9 cellular contexts compared by ENCODE assay signal in the genomic region with DNA sequence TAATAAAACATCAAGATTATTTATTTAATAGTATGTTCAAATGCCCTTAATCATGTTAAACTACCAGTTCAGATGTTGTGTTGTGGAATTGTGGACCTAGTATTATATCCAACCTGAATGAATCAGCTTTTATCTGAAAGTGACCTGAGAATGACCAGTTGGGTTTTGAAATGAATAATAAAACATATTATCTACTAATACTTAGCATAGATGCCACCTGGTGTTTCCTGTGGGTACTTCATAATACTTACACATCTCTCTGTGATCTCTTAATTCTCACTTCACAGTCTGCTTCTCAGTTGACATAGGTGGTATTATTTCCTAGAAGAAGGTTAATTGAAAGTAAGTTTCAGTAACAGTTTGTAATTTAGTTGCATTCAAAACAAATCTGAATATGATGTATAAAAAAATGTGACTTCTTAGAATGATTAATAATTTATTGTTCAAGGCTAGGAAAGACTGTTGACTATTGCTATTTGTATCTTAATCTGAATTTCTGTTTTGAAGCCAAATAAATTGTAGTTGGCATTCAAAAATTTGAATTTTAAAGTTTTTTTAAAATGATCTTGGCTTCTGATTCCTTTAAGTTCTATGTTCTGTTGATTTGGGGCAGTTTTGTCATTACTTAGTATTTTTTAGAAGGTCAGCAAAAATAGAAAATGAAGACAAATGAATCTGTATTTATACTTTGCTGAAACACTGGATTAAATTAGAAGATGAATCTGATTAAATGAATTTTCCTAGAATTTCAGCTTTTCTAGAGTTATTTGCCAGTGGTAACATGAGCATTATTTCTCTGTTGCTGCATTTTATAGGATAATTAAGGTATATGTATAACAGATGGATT. TPM values are rescaled to one million over a fixed set of nuclear protein-coding genes. Genes with fewer than 3 reads are reported as not detected.
A peak's percentile ranks its signal among the peaks of the same experiment; 100 is the strongest.
DNase-seq lines count a peak whose midpoint lies in the region; ATAC-seq and TF ChIP-seq lines count a peak whose summit lies in the region.
"Had no signal": no experiment of that assay in that cellular context is flagged by ENCODE, and none has a peak within 500 bp of the region (broad histone marks: within the 10 kb centered on the region; RNA-seq: fewer than 3 reads in every experiment).

No MANE protein-coding gene starts in this region.

- H3K27me3 Mint-ChIP-seq in activated naive CD8-positive, alpha-beta T cell treated with anti-CD3 and anti-CD28 coated beads, Interleukin-2, amount 10 ng/mL, durations not matched to agents 7 days and 5 days: no peaks in the 10 kb centered on the region

- H3K27ac Mint-ChIP-seq in activated naive CD8-positive, alpha-beta T cell treated with anti-CD3 and anti-CD28 coated beads, Interleukin-2, amount 10 ng/mL, durations not matched to agents 7 days and 5 days: no peak overlapping the region

- H3K9me3 ChIP-seq in HEK293 (ENCODE audit: control insufficient read depth, insufficient read depth, low read depth, low read length) (no peaks in the 10 kb centered on the region), testis (no peaks in the 10 kb centered on the region)
- H3K9me3 ChIP-seq: SJSA1 had no signal

- no peak overlapping the region for H3K4me3 Mint-ChIP-seq in activated naive CD8-positive, alpha-beta T cell treated with anti-CD3 and anti-CD28 coated beads, Interleukin-2, amount 10 ng/mL, durations not matched to agents 7 days and 5 days

- peaks cover 24% of the 10 kb centered on the region for H3K36me3 Mint-ChIP-seq in activated naive CD8-positive, alpha-beta T cell treated with anti-CD3 and anti-CD28 coated beads, Interleukin-2, amount 10 ng/mL, durations not matched to agents 7 days and 5 days

- peaks cover 10% of the 10 kb centered on the region for H3K4me1 Mint-ChIP-seq in activated naive CD8-positive, alpha-beta T cell treated with anti-CD3 and anti-CD28 coated beads, Interleukin-2, amount 10 ng/mL, durations not matched to agents 7 days and 5 days

- H3K4me1 ChIP-seq in HEK293 (ENCODE audit: control insufficient read depth, insufficient read depth, low read length) (no peaks in the 10 kb centered on the region), testis (no peaks in the 10 kb centered on the region)
- H3K4me1 ChIP-seq: SJSA1 had no signal

- peak; percentile 11 for DNase-seq in AG09319 (ENCODE audit: extremely low read depth, low read depth)
- peak; percentile 24 for DNase-seq in GM10266 (ENCODE audit: extremely low spot score)
- peak; percentile 77 for DNase-seq in NAMALWA (ENCODE audit: low spot score)
- DNase-seq in activated naive CD8-positive, alpha-beta T cell treated with anti-CD3 and anti-CD28 coated beads, Interleukin-2, amount 10 ng/mL, durations not matched to agents 7 days and 5 days: no peak
- peak; percentile 73 for DNase-seq in iris pigment epithelial cell (ENCODE audit: low read depth)
- peak; percentile 39 for DNase-seq in testis

- TF ChIP-seq CTCF in AG09319 (IDR thresholded peaks at IDR 0.05; ENCODE audit: low read depth, low read length): peak; percentile 57
- TF ChIP-seq CTCF in GM10266 (IDR thresholded peaks at IDR 0.05; ENCODE audit: control insufficient read depth, insufficient read depth, low read depth, missing control alignments): peak; percentile 42
- TF ChIP-seq CTCF in HEK293 (tag by site-specific recombination; IDR thresholded peaks at IDR 0.05): no peak
- TF ChIP-seq CTCF in testis (IDR thresholded peaks at IDR 0.05): peak; percentile 43 to 65 (median 56)

- CTCF ChIA-PET in HEK293 (lab: Yijun Ruan, JAX): interaction anchor here (0.6 to 1.8 kb wide), 4 partner anchors 10 to 144 kb away, joined by 3 to 10 read pairs (median 6); no protein-coding TSS in a partner anchor

- H3K36me3 ChIP-seq in HEK293 (ENCODE audit: control insufficient read depth in 2 of 2, insufficient read depth in 1 of 2, low read length in 2 of 2) (peaks cover 67 to 75% of the 10 kb centered on the region in 2 experiments), testis (ENCODE audit: low read depth, missing control alignments) (no peaks in the 10 kb centered on the region)

- no peaks in the 10 kb centered on the region for H3K27me3 ChIP-seq in testis
- H3K27me3 ChIP-seq: SJSA1 had no signal

- TF ChIP-seq POLR2A in testis (IDR thresholded peaks at IDR 0.05): no peak

- H3K27ac ChIP-seq in HEK293 (ENCODE audit: extremely low read depth, low read depth, low read length): no peak overlapping the region
- no peak overlapping the region for H3K27ac ChIP-seq in testis
- H3K27ac ChIP-seq: SJSA1 had no signal

- POLR2A ChIA-PET in HEK293 (lab: Yijun Ruan, JAX): no interaction called here
- POLR2A ChIA-PET in activated naive CD8-positive, alpha-beta T cell treated with anti-CD3 and anti-CD28 coated beads, Interleukin-2, amount 10 ng/mL, durations not matched to agents 7 days and 5 days (lab: Charles Lee): interaction anchor here (0.8 kb wide), 1 partner anchor 48 kb away, joined by 3 read pairs; a partner anchor contains a TSS

- intact Hi-C loops in testis (cut with DNase I; ENCODE audit: low total_unique reads): loop anchor here (10.0 kb wide), 1 partner anchor 129 kb away; no protein-coding TSS in a partner anchor

- H3K4me3 ChIP-seq in HEK293 (ENCODE audit: low read depth, low read length): no peak overlapping the region
- H3K4me3 ChIP-seq in testis: no peak overlapping the region
- H3K4me3 ChIP-seq: SJSA1 had no signal

- no peaks in the 10 kb centered on the region for H3K9me3 Mint-ChIP-seq in activated naive CD8-positive, alpha-beta T cell treated with anti-CD3 and anti-CD28 coated beads, Interleukin-2, amount 10 ng/mL, durations not matched to agents 7 days and 5 days

- peak; percentile 47 for ATAC-seq in activated naive CD8-positive, alpha-beta T cell treated with anti-CD3 and anti-CD28 coated beads, Interleukin-2, amount 10 ng/mL, durations not matched to agents 7 days and 5 days (ENCODE audit: low read depth)
- no peak for ATAC-seq in GM19324 (IDR thresholded peaks at IDR 0.05; ENCODE audit: low FRiP score, unreplicated experiment)

TF ChIP-seq in HEK293, 187 proteins besides CTCF, POLR2A, EP300 and RAD21:
- TF ChIP-seq ZNF791 (tag by site-specific recombination; IDR thresholded peaks at IDR 0.05) (no peak), ZNF654 (tag by site-specific recombination; IDR thresholded peaks at IDR 0.05; ENCODE audit: low read depth) (peak; percentile 33)
TF ChIP-seq in HEK293: peak in this region for 1.

RNA-seq across cellular contexts. Expression of a gene that starts 48.2 kb away (rescaled TPM):
- total RNA-seq in activated naive CD8-positive, alpha-beta T cell treated with anti-CD3 and anti-CD28 coated beads, Interleukin-2, amount 10 ng/mL, durations not matched to agents 7 days and 5 days: 100 to 1,000 TPM; 161 to 171 TPM
- total RNA-seq in testis: 10 to 100 TPM; 80.0 to 86.5 TPM
- polyA plus RNA-seq in testis (ENCODE audit: insufficient read depth, low read depth, low replicate concordance): 91.5 TPM

RNA-seq across cellular contexts. Expression of a gene that starts 49.5 kb away (rescaled TPM):
- 10 to 100 TPM; 26.9 to 29.0 TPM for total RNA-seq in activated naive CD8-positive, alpha-beta T cell treated with anti-CD3 and anti-CD28 coated beads, Interleukin-2, amount 10 ng/mL, durations not matched to agents 7 days and 5 days
- 10 to 100 TPM; 19.3 to 22.5 TPM for total RNA-seq in testis
- 20.3 TPM for polyA plus RNA-seq in testis (ENCODE audit: insufficient read depth, low read depth, low replicate concordance)

RNA-seq across cellular contexts. Expression of a gene that starts 58.3 kb away (rescaled TPM):
- 10 to 100 TPM; 26.5 to 26.6 TPM for total RNA-seq in activated naive CD8-positive, alpha-beta T cell treated with anti-CD3 and anti-CD28 coated beads, Interleukin-2, amount 10 ng/mL, durations not matched to agents 7 days and 5 days
- total RNA-seq in testis: 10 to 100 TPM; 67.3 to 74.5 TPM
- 50.3 TPM for polyA plus RNA-seq in testis (ENCODE audit: insufficient read depth, low read depth, low replicate concordance)
